Comparison of ENCODE assay signal across 10 cellular contexts in the genomic region with DNA sequence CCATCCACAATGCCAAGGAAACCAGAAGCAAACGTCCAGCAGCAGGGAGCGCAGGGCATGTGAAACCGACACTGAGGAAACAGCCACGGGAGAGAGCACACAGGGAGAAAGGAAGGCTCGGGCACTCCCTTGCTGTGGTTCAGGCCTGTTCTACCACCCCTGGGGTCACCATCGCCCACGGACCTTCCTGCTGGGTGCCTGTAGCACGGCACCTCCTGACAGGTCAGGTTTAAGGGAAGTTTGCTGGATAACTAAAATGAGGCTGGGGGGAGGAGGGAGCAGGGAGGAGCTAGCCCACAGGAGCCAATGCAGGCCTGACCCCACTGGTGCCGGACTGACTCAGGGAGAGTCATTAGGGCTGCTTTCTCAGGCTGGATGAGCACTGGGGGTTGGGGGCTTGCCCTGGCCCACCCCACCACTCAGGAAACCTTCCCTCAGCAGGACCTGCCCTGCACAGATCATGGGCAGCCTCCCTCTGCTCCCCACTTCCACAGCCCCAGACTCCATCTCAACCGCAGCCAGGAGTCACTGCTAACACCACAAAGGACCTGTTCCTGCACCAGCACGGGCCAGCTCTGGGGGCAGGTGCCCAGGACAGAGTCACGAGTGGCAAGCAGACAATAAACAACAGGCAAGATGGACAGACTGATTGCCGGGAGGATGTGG. TPM values are rescaled to one million over a fixed set of nuclear protein-coding genes. Genes with fewer than 3 reads are reported as not detected.
DNase-seq lines count a peak whose midpoint lies in the region; ATAC-seq and TF ChIP-seq lines count a peak whose summit lies in the region.
"Had no signal": no experiment of that assay in that cellular context is flagged by ENCODE, and none has a peak within 500 bp of the region (broad histone marks: within the 10 kb centered on the region; RNA-seq: fewer than 3 reads in every experiment).

No MANE protein-coding gene starts in this region.

- peaks cover 50% of the 10 kb centered on the region for H3K4me1 Mint-ChIP-seq in activated naive CD4-positive, alpha-beta T cell treated with anti-CD3 and anti-CD28 coated beads for 36 hours (ENCODE audit: low read depth)
- H3K4me1 Mint-ChIP-seq in activated B cell treated with CpG ODN at 0.5 μM for 24 hours (peaks cover 68% of the 10 kb centered on the region), glutamatergic neuron (ENCODE audit: low read depth, unreplicated experiment) (peaks cover 17% of the 10 kb centered on the region)
- H3K4me1 Mint-ChIP-seq in stimulated activated memory B cell treated with anti-CD40 and anti-IgM and Interleukin-4, amounts not matched to agents 10 μg/mL and 1 μg/mL and 100 μg/mL, for 72 hours = peaks cover 84% of the 10 kb centered on the region

- H3K27ac Mint-ChIP-seq in activated naive CD4-positive, alpha-beta T cell treated with anti-CD3 and anti-CD28 coated beads for 36 hours = no peak overlapping the region
- H3K27ac Mint-ChIP-seq in activated B cell treated with CpG ODN at 0.5 μM for 24 hours (peak overlapping the region; percentile 69), glutamatergic neuron (ENCODE audit: unreplicated experiment) (peak overlapping the region; percentile 80)
- H3K27ac Mint-ChIP-seq in stimulated activated memory B cell treated with anti-CD40 and anti-IgM and Interleukin-4, amounts not matched to agents 10 μg/mL and 1 μg/mL and 100 μg/mL, for 72 hours = peak overlapping the region; percentile 87

- H3K27me3 Mint-ChIP-seq in activated naive CD4-positive, alpha-beta T cell treated with anti-CD3 and anti-CD28 coated beads for 36 hours (ENCODE audit: low read depth) = no peaks in the 10 kb centered on the region
- H3K27me3 Mint-ChIP-seq in activated B cell treated with CpG ODN at 0.5 μM for 24 hours (no peaks in the 10 kb centered on the region), glutamatergic neuron (ENCODE audit: unreplicated experiment) (peaks cover 13% of the 10 kb centered on the region)
- no peaks in the 10 kb centered on the region for H3K27me3 Mint-ChIP-seq in stimulated activated memory B cell treated with anti-CD40 and anti-IgM and Interleukin-4, amounts not matched to agents 10 μg/mL and 1 μg/mL and 100 μg/mL, for 72 hours

- H3K9me3 Mint-ChIP-seq in activated naive CD4-positive, alpha-beta T cell treated with anti-CD3 and anti-CD28 coated beads for 36 hours = no peaks in the 10 kb centered on the region
- H3K9me3 Mint-ChIP-seq in activated B cell treated with CpG ODN at 0.5 μM for 24 hours (no peaks in the 10 kb centered on the region), glutamatergic neuron (ENCODE audit: unreplicated experiment) (peaks cover 5% of the 10 kb centered on the region)
- H3K9me3 Mint-ChIP-seq in stimulated activated memory B cell treated with anti-CD40 and anti-IgM and Interleukin-4, amounts not matched to agents 10 μg/mL and 1 μg/mL and 100 μg/mL, for 72 hours = no peaks in the 10 kb centered on the region

- intact Hi-C loops in activated naive CD4-positive, alpha-beta T cell treated with anti-CD3 and anti-CD28 coated beads for 36 hours (cut with micrococcal nuclease) = no loop called here
- intact Hi-C loops in activated B cell treated with CpG ODN at 0.5 μM for 24 hours (cut with micrococcal nuclease) = no loop called here

- POLR2A ChIA-PET in activated B cell treated with CpG ODN at 0.5 μM for 24 hours (lab: Charles Lee) = interaction anchor here (1.4 kb wide), 1 partner anchor 26 kb away, joined by 4 read pairs; no protein-coding TSS in a partner anchor

- peak overlapping the region; percentile 79 for H3K4me3 Mint-ChIP-seq in activated naive CD4-positive, alpha-beta T cell treated with anti-CD3 and anti-CD28 coated beads for 36 hours
- H3K4me3 Mint-ChIP-seq in activated B cell treated with CpG ODN at 0.5 μM for 24 hours (peak overlapping the region; percentile 29), glutamatergic neuron (ENCODE audit: unreplicated experiment) (peak overlapping the region; percentile 89)
- H3K4me3 Mint-ChIP-seq in stimulated activated memory B cell treated with anti-CD40 and anti-IgM and Interleukin-4, amounts not matched to agents 10 μg/mL and 1 μg/mL and 100 μg/mL, for 72 hours = peak overlapping the region; percentile 87

- CTCF ChIA-PET in activated naive CD4-positive, alpha-beta T cell treated with anti-CD3 and anti-CD28 coated beads for 36 hours (lab: Charles Lee) = interaction anchor here (1.0 kb wide), 1 partner anchor 20 kb away, joined by 3 read pairs; no protein-coding TSS in a partner anchor
- CTCF ChIA-PET in activated B cell treated with CpG ODN at 0.5 μM for 24 hours (lab: Charles Lee) = no interaction called here

- DNase-seq in activated naive CD4-positive, alpha-beta T cell treated with anti-CD3 and anti-CD28 coated beads for 36 hours = no peak
- no peak for DNase-seq in activated naive CD4-positive, alpha-beta T cell treated with anti-CD3 and anti-CD28 coated beads, Interleukin-2, amount 50 U/mL, for 16 hours
- DNase-seq in activated B cell treated with CpG ODN at 0.5 μM for 24 hours (no peak), glutamatergic neuron (no peak), COR-L47 (lab: John Stamatoyannopoulos, UW) (no peak), SK-N-DZ (ENCODE audit: low spot score) (no peak), GF-D8 (lab: John Stamatoyannopoulos, UW) (no peak)
- DNase-seq: activated CD4-positive, CD25-positive, alpha-beta regulatory T cell; dermis blood vessel endothelial cell had no signal

- peaks cover 2% of the 10 kb centered on the region for H3K36me3 Mint-ChIP-seq in activated naive CD4-positive, alpha-beta T cell treated with anti-CD3 and anti-CD28 coated beads for 36 hours (ENCODE audit: low read depth)
- H3K36me3 Mint-ChIP-seq in activated B cell treated with CpG ODN at 0.5 μM for 24 hours (ENCODE audit: low read depth) (no peaks in the 10 kb centered on the region), glutamatergic neuron (ENCODE audit: unreplicated experiment) (no peaks in the 10 kb centered on the region)
- H3K36me3 Mint-ChIP-seq in stimulated activated memory B cell treated with anti-CD40 and anti-IgM and Interleukin-4, amounts not matched to agents 10 μg/mL and 1 μg/mL and 100 μg/mL, for 72 hours = peaks cover under 1% of the 10 kb centered on the region

- ATAC-seq in activated B cell treated with CpG ODN at 0.5 μM for 24 hours (ENCODE audit: low read depth) = no peak
- ATAC-seq in stimulated activated memory B cell treated with anti-CD40 and anti-IgM and Interleukin-4, amounts not matched to agents 10 μg/mL and 1 μg/mL and 100 μg/mL, for 72 hours = no peak

- TF ChIP-seq CTCF in activated B cell treated with CpG ODN at 0.5 μM for 24 hours (IDR thresholded peaks at IDR 0.05) = no peak
- TF ChIP-seq CTCF in glutamatergic neuron (IDR thresholded peaks at IDR 0.05; ENCODE audit: partially characterized antibody, unreplicated experiment) = no peak

RNA-seq across cellular contexts. Expression of a gene that starts 2.3 kb away (rescaled TPM):
- total RNA-seq in activated naive CD4-positive, alpha-beta T cell treated with anti-CD3 and anti-CD28 coated beads for 36 hours = 10 to 100 TPM; 23.3 to 23.9 TPM
- total RNA-seq in activated B cell treated with CpG ODN at 0.5 μM for 24 hours (43.6 and 49.7 TPM in 2 replicates), glutamatergic neuron (ENCODE audit: unreplicated experiment) (130 TPM)
- 37.5 and 37.9 TPM in 2 replicates for polyA plus RNA-seq in SK-N-DZ (2014; cell fraction: cytosol; rRNA removed)
- 113 and 219 TPM in 2 replicates for polyA plus RNA-seq in SK-N-DZ (2014; cell fraction: nucleus; rRNA removed)

RNA-seq across cellular contexts. Expression of a gene that starts 15.8 kb away (rescaled TPM):
- total RNA-seq in activated naive CD4-positive, alpha-beta T cell treated with anti-CD3 and anti-CD28 coated beads for 36 hours = 1 to 10 TPM; 7.9 to 8.3 TPM
- total RNA-seq in activated B cell treated with CpG ODN at 0.5 μM for 24 hours = 10.2 and 12.0 TPM in 2 replicates
- total RNA-seq in glutamatergic neuron (ENCODE audit: unreplicated experiment) = 32.2 TPM
- polyA plus RNA-seq in SK-N-DZ (2014; cell fraction: cytosol; rRNA removed) = 23.6 and 26.7 TPM in 2 replicates
- 70.8 and 86.4 TPM in 2 replicates for polyA plus RNA-seq in SK-N-DZ (2014; cell fraction: nucleus; rRNA removed)

RNA-seq across cellular contexts. Expression of a gene that starts 25.5 kb away (rescaled TPM):
- total RNA-seq in activated naive CD4-positive, alpha-beta T cell treated with anti-CD3 and anti-CD28 coated beads for 36 hours = 10 to 100 TPM; 20.5 to 21.8 TPM
- total RNA-seq in activated B cell treated with CpG ODN at 0.5 μM for 24 hours (6.8 and 9.0 TPM in 2 replicates), glutamatergic neuron (ENCODE audit: unreplicated experiment) (3.1 TPM)
- polyA plus RNA-seq in SK-N-DZ (2014; cell fraction: cytosol; rRNA removed) = 3.9 and 16.4 TPM in 2 replicates
- 29.2 and 35.3 TPM in 2 replicates for polyA plus RNA-seq in SK-N-DZ (2014; cell fraction: nucleus; rRNA removed)

RNA-seq across cellular contexts. Expression of a gene that starts 27.0 kb away (rescaled TPM):
- 10 to 100 TPM; 39.4 to 40.2 TPM for total RNA-seq in activated naive CD4-positive, alpha-beta T cell treated with anti-CD3 and anti-CD28 coated beads for 36 hours
- total RNA-seq in activated B cell treated with CpG ODN at 0.5 μM for 24 hours = 75.7 and 75.8 TPM in 2 replicates
- total RNA-seq in glutamatergic neuron (ENCODE audit: unreplicated experiment) = 60.9 TPM
- polyA plus RNA-seq in SK-N-DZ (2014; cell fraction: cytosol; rRNA removed) = 137 and 140 TPM in 2 replicates
- polyA plus RNA-seq in SK-N-DZ (2014; cell fraction: nucleus; rRNA removed) = 105 and 126 TPM in 2 replicates

RNA-seq across cellular contexts. Expression of a gene that starts 59.0 kb away (rescaled TPM):
- 10 to 100 TPM; 19.4 to 19.5 TPM for total RNA-seq in activated naive CD4-positive, alpha-beta T cell treated with anti-CD3 and anti-CD28 coated beads for 36 hours
- total RNA-seq in activated B cell treated with CpG ODN at 0.5 μM for 24 hours (27.5 and 28.6 TPM in 2 replicates), glutamatergic neuron (ENCODE audit: unreplicated experiment) (57.9 TPM)
- 48.5 and 54.7 TPM in 2 replicates for polyA plus RNA-seq in SK-N-DZ (2014; cell fraction: cytosol; rRNA removed)
- 42.9 and 44.8 TPM in 2 replicates for polyA plus RNA-seq in SK-N-DZ (2014; cell fraction: nucleus; rRNA removed)

Comparison
In these comparisons a context has a peak if more than half of its experiments do, and no peak if none do; other contexts are left out.
1. H3K4me3 Mint-ChIP-seq: peak in every context shown above with its lines; median percentile 89 in glutamatergic neuron; 87 in stimulated activated memory B cell treated with anti-CD40 and anti-IgM and Interleukin-4, amounts not matched to agents 10 μg/mL and 1 μg/mL and 100 μg/mL, for 72 hours; 79 in activated naive CD4-positive, alpha-beta T cell treated with anti-CD3 and anti-CD28 coated beads for 36 hours; 29 in activated B cell treated with CpG ODN at 0.5 μM for 24 hours.